ENCODE assay signal across 16 cellular contexts in genomic region chr22:17349172-17349571, GRCh38. TPM values are rescaled to one million over a fixed set of nuclear protein-coding genes. Genes with fewer than 3 reads are reported as not detected.
A peak's percentile ranks its signal among the peaks of the same experiment; 100 is the strongest.
DNase-seq lines count a peak whose midpoint lies in the region; ATAC-seq, FAIRE-seq and TF ChIP-seq lines count a peak whose summit lies in the region.
"Had no signal": no experiment of that assay in that cellular context is flagged by ENCODE, and none has a peak within 500 bp of the region (broad histone marks: within the 10 kb centered on the region; RNA-seq: fewer than 3 reads in every experiment).

No MANE protein-coding gene starts in this region.

- H3K4me2 ChIP-seq in SK-N-SH (peak overlapping the region; percentile 54), MM.1S (ENCODE audit: low read depth, low read length) (peak overlapping the region; percentile 20), H1 (ENCODE audit: insufficient read depth in 1 of 2, low read depth in 2 of 2, low read length in 2 of 2) (no peak overlapping the region)

- no peak for ATAC-seq in SK-N-SH treated with all-trans-retinoic acid at 6 μM for 48 hours

- no peak overlapping the region; the same call in 1 of the 2 replicates for H2BK20ac ChIP-seq in H1 (ENCODE audit: low read length)

- H3K23ac ChIP-seq in H1 (ENCODE audit: insufficient read length): no peak overlapping the region

- TF ChIP-seq EP300 in SK-N-SH (IDR thresholded peaks at IDR 0.05; ENCODE audit: borderline replicate concordance in 1 of 2, low read depth in 1 of 2, low read length in 1 of 2) (no peak), H1 (IDR thresholded peaks at IDR 0.05; ENCODE audit: borderline replicate concordance in 1 of 2, low read depth in 2 of 2, low read length in 2 of 2) (no peak)

- no peaks in the 10 kb centered on the region for H3K36me3 ChIP-seq in SK-N-SH (replicated peaks in 1 of 2; ENCODE audit: control insufficient read depth in 1 of 2, insufficient read depth in 2 of 2, low read length in 1 of 2)
- H3K36me3 ChIP-seq in MM.1S (replicated peaks; ENCODE audit: insufficient read depth, low read length): no peaks in the 10 kb centered on the region
- no peaks in the 10 kb centered on the region for H3K36me3 ChIP-seq in H1 (ENCODE audit: control insufficient read depth in 2 of 4, insufficient read depth in 4 of 4, low read length in 3 of 4)
- H3K36me3 ChIP-seq: SJCRH30 had no signal

- H2BK120ac ChIP-seq in H1 (replicated peaks; ENCODE audit: low read depth, low read length): no peak overlapping the region

- peak overlapping the region; percentile 62; the same call in 1 of the 2 replicates for H2BK12ac ChIP-seq in H1 (ENCODE audit: low read depth, low read length)

- H3K18ac ChIP-seq in H1 (ENCODE audit: extremely low read depth, low read length): no peak overlapping the region

- CTCF ChIA-PET in SK-N-SH (lab: Yijun Ruan, JAX): no interaction called here
- CTCF ChIA-PET in H1 (lab: Charles Lee; ENCODE audit: partially characterized antibody): interaction anchor here (1.4 to 1.9 kb wide), 3 partner anchors 11 to 177 kb away, joined by 3 to 10 read pairs (median 3); no protein-coding TSS in a partner anchor

- no peak overlapping the region for H3K4me3 ChIP-seq in SK-N-SH (ENCODE audit: low read depth in 2 of 2, low read length in 1 of 2)
- H3K4me3 ChIP-seq in MM.1S (ENCODE audit: low read length): no peak overlapping the region; the same call in 1 of the 2 replicates
- no peak overlapping the region for H3K4me3 ChIP-seq in H1 (ENCODE audit: extremely low read depth in 1 of 4, insufficient read depth in 2 of 4, low read depth in 3 of 4, low read length in 4 of 4)
- H3K4me3 ChIP-seq: SJCRH30 had no signal

- 6% methylated on average over 10 of the region's 10 CpGs for WGBS in SK-N-SH (ENCODE audit: low lambda C conversion rate)
- WGBS in H1 (ENCODE audit: extremely low coverage in 1 of 2, insufficient coverage in 1 of 2, insufficient read length in 1 of 2, insufficient replicate concordance in 2 of 2, low coverage in 1 of 2, low lambda C conversion rate in 2 of 2, missing lambda C conversion rate in 1 of 2), 2 experiments: 95% methylated on average over 10 of the region's 10 CpGs; no CpG with 5 or more reads in 1 of the 2 experiments

- H4K5ac ChIP-seq in H1 (ENCODE audit: insufficient read length, low read depth, low read length): no peak overlapping the region

- H3K27me3 ChIP-seq in SK-N-SH (ENCODE audit: insufficient read depth) (peaks cover 17% of the 10 kb centered on the region; the same call in 1 of the 2 replicates), MM.1S (replicated peaks; ENCODE audit: insufficient read depth, low read length) (no peaks in the 10 kb centered on the region), H1 (replicated peaks in 1 of 4; ENCODE audit: control insufficient read depth in 3 of 4, extremely low read depth in 1 of 4, insufficient read depth in 3 of 4, low read length in 3 of 4) (no peaks in the 10 kb centered on the region)
- H3K27me3 ChIP-seq: SJCRH30 had no signal

- DNase-seq in SK-N-SH (no peak), MM.1S (no peak), H1 (ENCODE audit: low read depth in 1 of 2, low spot score in 2 of 2) (no peak), GM20000 (ENCODE audit: low spot score) (no peak)
- DNase-seq in activated CD8-positive, alpha-beta memory T cell treated with anti-CD3 and anti-CD28 coated beads, Interleukin-2, amount 50 U/mL, for 4 hours: no peak
- DNase-seq in activated CD4-positive, alpha-beta T cell treated with anti-CD3 and anti-CD28 coated beads for 48 hours: no peak
- DNase-seq: ACHN; CD4-positive, CD25-positive, alpha-beta regulatory T cell; H7; Kasumi-1; NCI-H1048; NCI-H1694 treated with DMSO at 0.1 percent for 48 hours; NCI-H774; RPMI8226; SJCRH30 had no signal

- H4K8ac ChIP-seq in H1 (ENCODE audit: extremely low read depth, insufficient read depth, low read length): no peak overlapping the region

- H3F3A ChIP-seq in SK-N-SH (replicated peaks; ENCODE audit: insufficient read depth) (no peaks in the 10 kb centered on the region), MM.1S (ENCODE audit: insufficient read depth, low read length) (no peaks in the 10 kb centered on the region)

- no peaks in the 10 kb centered on the region for H3K9me2 ChIP-seq in SK-N-SH
- H3K9me2 ChIP-seq in MM.1S (replicated peaks; ENCODE audit: insufficient read depth, low read length): no peaks in the 10 kb centered on the region

- no peak overlapping the region for H2AFZ ChIP-seq in SK-N-SH (ENCODE audit: low read depth)
- H2AFZ ChIP-seq in MM.1S (ENCODE audit: low read length): 0 out of 2 replicates have a peak overlapping the region, but pooled peaks have one; percentile 12
- H2AFZ ChIP-seq in H1 (ENCODE audit: low read length): peak overlapping the region; percentile 47; the same call in 1 of the 2 replicates

- H3K56ac ChIP-seq in H1 (replicated peaks; ENCODE audit: insufficient read length, low read depth, low read length): no peak overlapping the region

- H3K9me3 ChIP-seq in SK-N-SH (no peaks in the 10 kb centered on the region), MM.1S (replicated peaks; ENCODE audit: insufficient read depth, low read length) (no peaks in the 10 kb centered on the region), H1 (ENCODE audit: insufficient read depth in 2 of 2, low read depth in 1 of 2, low read length in 1 of 2) (no peaks in the 10 kb centered on the region)
- H3K9me3 ChIP-seq: SJCRH30 had no signal

- FAIRE-seq in H1 (lab: Jason Lieb, UNC): no peak

- POLR2A ChIA-PET in SK-N-SH (lab: Yijun Ruan, JAX): no interaction called here
- POLR2A ChIA-PET in H1 (lab: Charles Lee; ENCODE audit: partially characterized antibody): no interaction called here

- H2BK15ac ChIP-seq in H1 (ENCODE audit: low read length): no peak overlapping the region

- no peak for TF ChIP-seq CTCF in SK-N-SH (IDR thresholded peaks at IDR 0.05)
- no peak for TF ChIP-seq CTCF in MM.1S (IDR thresholded peaks at IDR 0.05; ENCODE audit: low read length)
- TF ChIP-seq CTCF in H1 (IDR thresholded peaks at IDR 0.05; ENCODE audit: control extremely low read depth in 1 of 3, insufficient read depth in 1 of 3, low read depth in 1 of 3, low read length in 3 of 3): no peak
- no peak for TF ChIP-seq CTCF in GM20000 (IDR thresholded peaks at IDR 0.05; ENCODE audit: extremely low read depth, missing control alignments)

- H2BK5ac ChIP-seq in H1 (ENCODE audit: low read depth, low read length): no peak overlapping the region; the same call in 1 of the 2 replicates

- H4K91ac ChIP-seq in H1 (replicated peaks; ENCODE audit: insufficient read length, low read length): no peak overlapping the region

- H4K20me1 ChIP-seq in SK-N-SH (ENCODE audit: insufficient read depth) (no peaks in the 10 kb centered on the region), MM.1S (ENCODE audit: insufficient read depth, low read length) (no peaks in the 10 kb centered on the region), H1 (replicated peaks in 1 of 2; ENCODE audit: control insufficient read depth in 1 of 2, insufficient read depth in 2 of 2, low read length in 2 of 2) (no peaks in the 10 kb centered on the region)

- H3K9ac ChIP-seq in SK-N-SH (no peak overlapping the region), MM.1S (ENCODE audit: low read length) (no peak overlapping the region), H1 (replicated peaks in 1 of 4; ENCODE audit: extremely low read depth in 1 of 4, low read depth in 3 of 4, low read length in 3 of 4) (no peak overlapping the region)

- H3K23me2 ChIP-seq in H1 (ENCODE audit: low read depth, low read length): no peaks in the 10 kb centered on the region

- TF ChIP-seq POLR2A in H1 (IDR thresholded peaks at IDR 0.05; ENCODE audit: control extremely low read depth in 1 of 2, low read depth in 2 of 2, low read length in 2 of 2): no peak

- H3K79me2 ChIP-seq in SK-N-SH (ENCODE audit: insufficient read depth) (no peaks in the 10 kb centered on the region), MM.1S (ENCODE audit: low read length) (no peaks in the 10 kb centered on the region), H1 (ENCODE audit: control insufficient read depth in 1 of 2, insufficient read depth in 2 of 2, low read length in 2 of 2) (no peaks in the 10 kb centered on the region)

- H3K14ac ChIP-seq in H1 (ENCODE audit: insufficient read length): no peak overlapping the region

- no peak overlapping the region for H2AK5ac ChIP-seq in H1 (ENCODE audit: low read depth, low read length)

- no peaks in the 10 kb centered on the region for H3K79me1 ChIP-seq in H1 (ENCODE audit: low read depth, low read length)

- TF ChIP-seq RAD21 in SK-N-SH (IDR thresholded peaks at IDR 0.05; ENCODE audit: low read length) (no peak), H1 (IDR thresholded peaks at IDR 0.05 in 1 of 2, conservative IDR thresholded peaks at IDR 0.05 in 1 of 2; ENCODE audit: low read depth in 2 of 2, low read length in 2 of 2) (no peak)

- H3K4ac ChIP-seq in H1 (replicated peaks; ENCODE audit: insufficient read length, low read depth, low read length): no peak overlapping the region

- H3K27ac ChIP-seq in SK-N-SH (ENCODE audit: low read depth in 2 of 2, low read length in 1 of 2): no peak overlapping the region
- H3K27ac ChIP-seq in MM.1S (ENCODE audit: low read length): no peak overlapping the region
- no peak overlapping the region for H3K27ac ChIP-seq in H1 (ENCODE audit: low read depth, low read length)
- H3K27ac ChIP-seq: SJCRH30 had no signal

- H3K4me1 ChIP-seq in SK-N-SH (ENCODE audit: control insufficient read depth in 1 of 2, insufficient read depth in 2 of 2, low read depth in 1 of 2, low read length in 1 of 2): no peaks in the 10 kb centered on the region
- H3K4me1 ChIP-seq in MM.1S (ENCODE audit: low read length): no peaks in the 10 kb centered on the region
- H3K4me1 ChIP-seq in H1 (replicated peaks in 1 of 4; ENCODE audit: control insufficient read depth in 3 of 4, insufficient read depth in 4 of 4, low read length in 3 of 4): no peaks in the 10 kb centered on the region

TF ChIP-seq in H1, 55 proteins besides CTCF, POLR2A, EP300 and RAD21 (continues in another document):
- TF ChIP-seq RXRA (IDR thresholded peaks at IDR 0.05; ENCODE audit: insufficient read depth, low read depth, low read length): no peak
- TF ChIP-seq CHD2 (IDR thresholded peaks at IDR 0.05; ENCODE audit: low read length): no peak
- no peak for TF ChIP-seq RBBP5 (IDR thresholded peaks at IDR 0.05; ENCODE audit: borderline replicate concordance, low read depth, low read length)
- TF ChIP-seq JUND (IDR thresholded peaks at IDR 0.05; ENCODE audit: low read length): no peak

RNA-seq across cellular contexts. Expression of gene CECR2, which starts 20.1 kb away (rescaled TPM):
- polyA plus RNA-seq in SK-N-SH (2012; rRNA removed): not detected in 2 replicates
- polyA plus RNA-seq in SK-N-SH (2012; cell fraction: cytosol; rRNA removed): not detected in 2 replicates
- polyA plus RNA-seq in SK-N-SH (2012; cell fraction: nucleus; rRNA removed): not detected in 2 replicates
- total RNA-seq in H1 (2021; fragmentation: NEBNext Ultra II Directional; extraction: Animal tissue kit (Norgen Biotek cat#: 25700)): 123 and 131 TPM in 2 replicates
- polyA plus RNA-seq in H1 (2011; rRNA removed): 18.3 and 22.2 TPM in 2 replicates
- 17.7 TPM for polyA plus RNA-seq in H1 (2011; cell fraction: cytosol; rRNA removed)
- polyA plus RNA-seq in H1 (2011; cell fraction: nucleus; rRNA removed): 41.9 TPM
- 35.3 to 44.8 TPM (median 42.0 TPM) in 4 replicates for polyA plus RNA-seq in H1 (2012, experiment 1 of 2)
- 5.8 TPM for polyA plus RNA-seq in H1 (2012, experiment 2 of 2)
- polyA plus RNA-seq in H1 (2013, experiment 1 of 2): 33.3 TPM
- 30.9 TPM for polyA plus RNA-seq in H1 (2013, experiment 2 of 2)
- 55.8 and 66.8 TPM in 2 replicates for polyA minus RNA-seq in H1 (2011; rRNA and poly(A)+ RNA removed)
- polyA minus RNA-seq in H1 (2011; cell fraction: cytosol; rRNA and poly(A)+ RNA removed): 60.4 TPM
- polyA minus RNA-seq in H1 (2011; cell fraction: nucleus; rRNA and poly(A)+ RNA removed): 55.3 TPM
- total RNA-seq: CD4-positive, CD25-positive, alpha-beta regulatory T cell had no signal
- polyA plus RNA-seq: CD4-positive, CD25-positive, alpha-beta regulatory T cell had no signal

Comparison
In these comparisons a context has a peak if more than half of its experiments do, and no peak if none do; other contexts are left out.
1. H3K4me2 ChIP-seq: peak in SK-N-SH (single experiment) and MM.1S (single experiment); none in H1 (0 of 2).
2. RNA of gene CECR2, which starts 20.1 kb away (polyA plus RNA-seq): 5.8 to 44.8 TPM in H1; not detected in SK-N-SH; every median in the first group is over 4 times any median in the second.